In the genomic region with DNA sequence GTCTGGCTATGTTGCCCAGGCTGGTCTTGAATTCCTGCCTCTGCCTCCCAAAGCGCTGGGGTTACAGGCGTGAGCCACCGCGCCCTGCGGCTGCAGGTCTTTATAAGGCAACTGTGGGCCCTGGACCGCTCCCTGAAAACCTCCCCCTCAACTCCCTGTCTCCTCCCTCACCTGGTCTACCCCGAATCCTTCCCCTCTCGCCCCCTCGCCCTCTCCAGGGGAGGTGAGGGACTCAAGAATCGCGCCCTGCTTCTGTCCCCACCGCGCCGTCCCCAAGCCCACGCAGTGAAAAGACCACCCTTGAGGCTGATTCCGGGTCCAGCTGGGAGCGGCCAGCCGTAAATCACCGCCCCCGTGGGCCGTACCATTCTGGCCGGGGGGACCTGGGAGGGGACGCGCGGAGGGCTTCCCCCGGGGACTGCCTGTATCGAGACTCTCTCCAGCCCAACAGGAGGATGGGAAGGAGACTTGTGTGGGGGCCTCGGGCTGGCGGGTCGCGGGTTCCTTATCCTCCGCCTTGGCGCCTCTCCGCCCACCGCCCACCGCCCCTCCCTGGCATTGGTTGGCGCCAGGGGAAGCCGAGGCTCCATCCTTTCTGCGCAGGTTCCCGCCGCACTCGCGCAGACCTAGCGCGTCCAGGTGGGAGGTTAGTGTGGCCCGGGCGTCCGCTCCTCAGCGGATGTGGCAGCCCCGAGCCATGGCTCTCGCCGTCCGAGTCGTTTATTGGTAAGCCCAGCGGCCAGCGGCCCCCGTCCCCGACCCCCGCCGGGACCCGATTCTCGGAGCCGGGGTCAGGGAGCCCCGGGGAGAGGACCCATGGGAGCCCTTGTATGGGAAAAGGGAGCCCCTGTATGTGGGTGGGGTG, we compare ENCODE assay signal across 8 cellular contexts. TPM values are rescaled to one million over a fixed set of nuclear protein-coding genes. Genes with fewer than 3 reads are reported as not detected.
DNase-seq lines count a peak whose midpoint lies in the region; ATAC-seq and TF ChIP-seq lines count a peak whose summit lies in the region.

SELENOW (plus strand) TSS at position 615 of the 865 bp plus-strand sequence; CDS start at position 698, 83 bp downstream.

- peaks cover 18% of the 10 kb centered on the region for H3K4me1 ChIP-seq in Loucy (ENCODE audit: insufficient read depth, low read length, poor library complexity, severe bottlenecking)
- peaks cover 14% of the 10 kb centered on the region for H3K4me1 ChIP-seq in SJSA1 (replicated peaks)
- peaks cover 3 to 56% (median 24%) of the 10 kb centered on the region in 3 donors for H3K4me1 ChIP-seq in gastroesophageal sphincter
- peaks cover 12 to 18% of the 10 kb centered on the region in 2 experiments for H3K4me1 ChIP-seq in neutrophil (ENCODE audit: control insufficient read depth in 1 of 2, insufficient read depth in 1 of 2, low read depth in 1 of 2, low read length in 1 of 2)

- 0% methylated on average over 2 to 7 of the region's 64 CpGs for WGBS in gastroesophageal sphincter (ENCODE audit: low coverage in 1 of 2), 2 donors

- H3K27me3 ChIP-seq in Loucy (ENCODE audit: insufficient read depth, low read length, poor library complexity, severe bottlenecking) (no peaks in the 10 kb centered on the region), SJSA1 (replicated peaks) (no peaks in the 10 kb centered on the region), gastroesophageal sphincter (no peaks in the 10 kb centered on the region), neutrophil (peaks cover 20% of the 10 kb centered on the region)

- peak; percentile 96 to 97 for TF ChIP-seq POLR2A in gastroesophageal sphincter (IDR thresholded peaks at IDR 0.05)

- H3K79me2 ChIP-seq in Loucy (ENCODE audit: insufficient read depth, low read length), result peaks cover 39% of the 10 kb centered on the region

- peaks cover 20% of the 10 kb centered on the region for H4K20me1 ChIP-seq in Loucy (ENCODE audit: insufficient read depth, low read length, poor library complexity, severe bottlenecking)

- H3K9me2 ChIP-seq in Loucy (replicated peaks; ENCODE audit: low read depth, low read length), result no peaks in the 10 kb centered on the region

- ATAC-seq in GM21825 (IDR thresholded peaks at IDR 0.05; ENCODE audit: unreplicated experiment), result peak; percentile 76
- peak; percentile 85 for ATAC-seq in gastroesophageal sphincter

- H3K4me2 ChIP-seq in Loucy (ENCODE audit: low read depth, low read length, poor library complexity, severe bottlenecking), result peak within 1 kb of the TSS; percentile 95

- TF ChIP-seq EP300 in gastroesophageal sphincter (IDR thresholded peaks at IDR 0.05), result no peak

- DNase-seq in DMS 273 treated with DMSO at 0.1 percent for 48 hours (lab: John Stamatoyannopoulos, UW) (peak; percentile 39), SJSA1 (ENCODE audit: low read depth in 1 of 2, low spot score in 2 of 2) (peak; percentile 68 to 88), substantia nigra (lab: John Stamatoyannopoulos, UW) (peak in 48 of 49 donors; percentile 42 to 95 (median 82))
- DNase-seq in activated naive CD4-positive, alpha-beta T cell treated with Interleukin-2 at 50 U/mL for 16 hours, result peak; percentile 81

- no peak for TF ChIP-seq CTCF in Loucy (conservative IDR thresholded peaks at IDR 0.05; ENCODE audit: low read length)
- TF ChIP-seq CTCF in gastroesophageal sphincter (IDR thresholded peaks at IDR 0.05), result no peak
- no peak for TF ChIP-seq CTCF in neutrophil (IDR thresholded peaks at IDR 0.05)

- H3K9ac ChIP-seq in Loucy (ENCODE audit: low read depth, low read length, poor library complexity, severe bottlenecking), result peak within 1 kb of the TSS; percentile 97

- peak within 1 kb of the TSS; percentile 99 for H3K27ac ChIP-seq in SJSA1
- H3K27ac ChIP-seq in gastroesophageal sphincter, result peak within 1 kb of the TSS; percentile 93 to 98 (median 96)
- no peak within 1 kb of the TSS for H3K27ac ChIP-seq in neutrophil
- peak within 1 kb of the TSS; percentile 99 for H3K27ac ChIP-seq in substantia nigra (ENCODE audit: low read depth, low read length, poor library complexity, severe bottlenecking)

- no peaks in the 10 kb centered on the region for H3K9me3 ChIP-seq in Loucy (ENCODE audit: insufficient read depth, low read depth, low read length)
- no peaks in the 10 kb centered on the region for H3K9me3 ChIP-seq in SJSA1 (replicated peaks)
- no peaks in the 10 kb centered on the region for H3K9me3 ChIP-seq in gastroesophageal sphincter
- H3K9me3 ChIP-seq in neutrophil, result no peaks in the 10 kb centered on the region

- H3K36me3 ChIP-seq in Loucy (ENCODE audit: insufficient read depth, low read length) (no peaks in the 10 kb centered on the region; the same call in 1 of the 2 replicates), SJSA1 (peaks cover 35% of the 10 kb centered on the region), gastroesophageal sphincter (peaks cover 0 to 25% of the 10 kb centered on the region in 2 donors), neutrophil (peaks cover 15% of the 10 kb centered on the region)

- H2AFZ ChIP-seq in Loucy (ENCODE audit: low read length), result peak within 1 kb of the TSS; percentile 82

- H3K4me3 ChIP-seq in Loucy (ENCODE audit: low read length, poor library complexity, severe bottlenecking), result peak within 1 kb of the TSS; percentile 82
- peak within 1 kb of the TSS; percentile 75 for H3K4me3 ChIP-seq in SJSA1
- H3K4me3 ChIP-seq in gastroesophageal sphincter, result peak within 1 kb of the TSS; percentile 81 to 93
- H3K4me3 ChIP-seq in neutrophil (ENCODE audit: low read depth in 1 of 2, low read length in 1 of 2), result peak within 1 kb of the TSS; percentile 59 to 61

- H3F3A ChIP-seq in Loucy (ENCODE audit: low read depth), result no peaks in the 10 kb centered on the region

RNA-seq across cellular contexts. Expression of gene SELENOW, which starts in this region (rescaled TPM):
- total RNA-seq in SJSA1 (2014; rRNA removed; shearing (Covaris generic)), result 394 and 455 TPM in 2 replicates
- 1,000 to 10,000 TPM; 1,196 to 1,646 (median 1,370) TPM for total RNA-seq in gastroesophageal sphincter
